In the genomic region with DNA sequence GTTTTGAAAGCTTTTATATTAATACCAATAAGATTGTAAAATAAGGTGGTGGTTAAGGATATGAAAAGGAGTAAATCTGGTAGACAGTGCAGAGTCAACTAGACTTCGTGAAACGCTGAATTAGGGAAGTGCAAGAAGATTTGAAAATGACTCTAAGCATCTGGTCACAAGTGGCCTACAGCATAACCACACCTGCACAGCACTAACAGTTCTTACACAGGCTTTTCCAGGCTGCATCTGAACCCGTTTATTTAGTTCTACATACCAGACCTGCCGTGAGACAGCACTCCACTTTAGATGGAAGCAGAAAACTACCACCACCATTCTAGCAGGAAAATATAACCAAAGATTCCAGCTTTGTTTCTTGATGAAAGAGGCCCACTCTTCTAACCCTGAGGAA, we compare ENCODE assay signal across 8 cellular contexts. TPM values are rescaled to one million over a fixed set of nuclear protein-coding genes. Genes with fewer than 3 reads are reported as not detected.
DNase-seq lines count a peak whose midpoint lies in the region; ATAC-seq and TF ChIP-seq lines count a peak whose summit lies in the region.

No MANE protein-coding gene starts in this region.

- peaks cover 39% of the 10 kb centered on the region for H3K79me2 ChIP-seq in ACC112 (ENCODE audit: control insufficient read depth, insufficient read depth, low read length, unreplicated experiment)

- H3K4me1 ChIP-seq in ACC112 (ENCODE audit: control insufficient read depth, insufficient read depth, low read length, unreplicated experiment): peaks cover 15% of the 10 kb centered on the region

- H3K4me1 Mint-ChIP-seq in glutamatergic neuron (ENCODE audit: low read depth, unreplicated experiment): peaks cover 9% of the 10 kb centered on the region

- peak overlapping the region; percentile 98 for H3K4me3 Mint-ChIP-seq in glutamatergic neuron (ENCODE audit: unreplicated experiment)

- DNase-seq in NOMO-1 (lab: John Stamatoyannopoulos, UW; ENCODE audit: unreplicated experiment in 2 of 2): peak; percentile 62 to 91
- DNase-seq in glutamatergic neuron: no peak
- no peak for DNase-seq in middle frontal gyrus (ENCODE audit: extremely low spot score, low spot score)
- DNase-seq in erythroblast (lab: John Stamatoyannopoulos, UW): no peak

- ATAC-seq in GM19452 (IDR thresholded peaks at IDR 0.05; ENCODE audit: unreplicated experiment) (peak; percentile 28), esophagus mucosa (no peak), HG03039 (IDR thresholded peaks at IDR 0.05; ENCODE audit: unreplicated experiment) (no peak)

- peak overlapping the region; percentile 93 for H3K4me3 ChIP-seq in ACC112 (ENCODE audit: low read depth, low read length)

- no peak for TF ChIP-seq POLR2A in erythroblast (IDR thresholded peaks at IDR 0.05; ENCODE audit: low read length)

- TF ChIP-seq CTCF in glutamatergic neuron (IDR thresholded peaks at IDR 0.05; ENCODE audit: partially characterized antibody, unreplicated experiment): no peak

- H3K27ac Mint-ChIP-seq in glutamatergic neuron (ENCODE audit: unreplicated experiment): peak overlapping the region; percentile 56

- no peak overlapping the region for H3K27ac ChIP-seq in ACC112 (ENCODE audit: low read depth, low read length)

- H2AFZ ChIP-seq in ACC112 (ENCODE audit: low read length, unreplicated experiment): peak overlapping the region; percentile 23

- H3K9me3 Mint-ChIP-seq in glutamatergic neuron (ENCODE audit: unreplicated experiment): peaks cover 8% of the 10 kb centered on the region

- H3K36me3 ChIP-seq in ACC112 (ENCODE audit: insufficient read depth, low read length): no peaks in the 10 kb centered on the region

- H3K27me3 ChIP-seq in ACC112 (ENCODE audit: insufficient read depth, low read length): no peaks in the 10 kb centered on the region

- H3K36me3 Mint-ChIP-seq in glutamatergic neuron (ENCODE audit: unreplicated experiment): no peaks in the 10 kb centered on the region

- no peaks in the 10 kb centered on the region for H3K27me3 Mint-ChIP-seq in glutamatergic neuron (ENCODE audit: unreplicated experiment)

RNA-seq across cellular contexts. Expression of a gene that starts 1.9 kb away (rescaled TPM):
- total RNA-seq in glutamatergic neuron (ENCODE audit: unreplicated experiment): 48.2 TPM
- total RNA-seq in esophagus mucosa: 4.4 TPM

Comparison
In these comparisons a context has a peak if more than half of its experiments do, and no peak if none do; other contexts are left out.
1. DNase-seq: peak in NOMO-1 (2 of 2); none in glutamatergic neuron (single experiment), middle frontal gyrus (single experiment) and erythroblast (0 of 2).